In genomic region chr3:124563376-124563775, GRCh38 we compare ENCODE assay signal across 21 cellular contexts.
DNase-seq lines count a peak whose midpoint lies in the region; ATAC-seq, FAIRE-seq and TF ChIP-seq lines count a peak whose summit lies in the region.
"Had no signal": no experiment of that assay in that cellular context is flagged by ENCODE, and none has a peak within 500 bp of the region (broad histone marks: within the 10 kb centered on the region; RNA-seq: fewer than 3 reads in every experiment).

No MANE protein-coding gene starts in this region.

- peaks cover 27% of the 10 kb centered on the region for H3K4me1 Mint-ChIP-seq in osteocyte (ENCODE audit: unreplicated experiment)

- peak; percentile 72 for ATAC-seq in left colon
- ATAC-seq: activated naive CD4-positive, alpha-beta T cell treated with anti-CD3 and anti-CD28 coated beads, Interleukin-2, amount 50 U/mL, for 72 hours; gastrocnemius medialis; stimulated activated memory B cell treated with anti-CD40 and anti-IgM and Interleukin-4, amounts not matched to agents 10 μg/mL and 1 μg/mL and 100 μg/mL, for 72 hours had no signal

- H3K4me3 Mint-ChIP-seq in osteocyte (ENCODE audit: unreplicated experiment): no peak overlapping the region
- H3K4me3 Mint-ChIP-seq: activated T-helper 1 cell treated with anti-CD3 and anti-CD28 coated beads, Interleukin-12 subunit alpha, Interleukin-12 subunit beta, Interleukin-2, Interleukin-4 antibody, amounts not matched to agents 30 ng/mL and 10 ng/mL and 1 ng/mL, durations not matched to agents 14 hours and 24 hours and 36 hours; brain; nephron progenitor cell; stimulated activated memory B cell treated with anti-CD40 and anti-IgM and Interleukin-4, amounts not matched to agents 10 μg/mL and 1 μg/mL and 100 μg/mL, for 72 hours had no signal

- DNase-seq in COLO829 (ENCODE audit: low spot score) (peak; percentile 42), MG63 (peak; percentile 39), bronchial epithelial cell (ENCODE audit: low read depth) (peak; percentile 62), left colon (no peak), NCI-H446 (lab: John Stamatoyannopoulos, UW) (no peak), ureter (ENCODE audit: low spot score) (no peak), osteocyte (ENCODE audit: extremely low spot score, unreplicated experiment) (no peak), DMS153 treated with DMSO at 0.1 percent for 48 hours (lab: John Stamatoyannopoulos, UW; ENCODE audit: unreplicated experiment) (no peak)
- DNase-seq: activated CD4-positive, alpha-beta T cell treated with anti-CD3 and anti-CD28 coated beads for 1 hour; dermis blood vessel endothelial cell; gastrocnemius medialis; HCEC 1CT; NCI-H524 treated with DMSO at 0.1 percent for 48 hours; nephron progenitor cell; stimulated activated CD4-positive, alpha-beta T cell treated with anti-CD3 and anti-CD28 coated beads, Interleukin-1b, Interleukin-23, amount 100 ng/mL, for 48 hours; T-helper 9 cell had no signal

- TF ChIP-seq CTCF in bronchial epithelial cell (IDR thresholded peaks at IDR 0.05; ENCODE audit: insufficient read depth, low read length, severe bottlenecking) (no peak), osteocyte (IDR thresholded peaks at IDR 0.05) (no peak)

- H3K36me3 ChIP-seq in MG63: no peaks in the 10 kb centered on the region
- no peaks in the 10 kb centered on the region for H3K36me3 ChIP-seq in bronchial epithelial cell (ENCODE audit: control insufficient read depth, insufficient read depth, low read length)
- H3K36me3 ChIP-seq: gastrocnemius medialis had no signal

- intact Hi-C loops in left colon (cut with DNase I, micrococcal nuclease): loop anchor here in 1 of 2 donors (2.0 kb wide), 1 partner anchor 125 kb away; no protein-coding TSS in a partner anchor

- H3K27me3 Mint-ChIP-seq in osteocyte (ENCODE audit: unreplicated experiment): peaks cover 14% of the 10 kb centered on the region
- H3K27me3 Mint-ChIP-seq: brain had no signal

- H3K27me3 ChIP-seq in MG63: peaks cover 2% of the 10 kb centered on the region; the same call in 1 of the 2 replicates
- H3K27me3 ChIP-seq in bronchial epithelial cell (ENCODE audit: control insufficient read depth, insufficient read depth, low read length): peaks cover 10% of the 10 kb centered on the region
- H3K27me3 ChIP-seq: gastrocnemius medialis had no signal

- no peaks in the 10 kb centered on the region for H3K9me3 ChIP-seq in MG63
- H3K9me3 ChIP-seq: gastrocnemius medialis, thoracic aorta had no signal

- FAIRE-seq in bronchial epithelial cell (lab: Jason Lieb, UNC): no peak

- no peak overlapping the region for H3K27ac Mint-ChIP-seq in osteocyte (ENCODE audit: unreplicated experiment)
- H3K27ac Mint-ChIP-seq: activated naive CD4-positive, alpha-beta T cell treated with anti-CD3 and anti-CD28 coated beads, Interleukin-2, amount 50 U/mL, for 72 hours; activated T-helper 1 cell treated with anti-CD3 and anti-CD28 coated beads, Interleukin-12 subunit alpha, Interleukin-12 subunit beta, Interleukin-2, Interleukin-4 antibody, amounts not matched to agents 30 ng/mL and 10 ng/mL and 1 ng/mL, durations not matched to agents 14 hours and 24 hours and 36 hours; nephron progenitor cell; stimulated activated memory B cell treated with anti-CD40 and anti-IgM and Interleukin-4, amounts not matched to agents 10 μg/mL and 1 μg/mL and 100 μg/mL, for 72 hours had no signal

- H3K36me3 Mint-ChIP-seq in osteocyte (ENCODE audit: unreplicated experiment): no peaks in the 10 kb centered on the region
- H3K36me3 Mint-ChIP-seq: activated naive CD4-positive, alpha-beta T cell treated with anti-CD3 and anti-CD28 coated beads, Interleukin-2, amount 50 U/mL, for 72 hours; stimulated activated memory B cell treated with anti-CD40 and anti-IgM and Interleukin-4, amounts not matched to agents 10 μg/mL and 1 μg/mL and 100 μg/mL, for 72 hours had no signal

- H3K4me3 ChIP-seq in MG63 (no peak overlapping the region), bronchial epithelial cell (ENCODE audit: low read depth, low read length) (no peak overlapping the region)
- H3K4me3 ChIP-seq: gastrocnemius medialis, thoracic aorta had no signal

- H3K9me3 Mint-ChIP-seq in osteocyte (ENCODE audit: unreplicated experiment): no peaks in the 10 kb centered on the region
- H3K9me3 Mint-ChIP-seq: activated naive CD4-positive, alpha-beta T cell treated with anti-CD3 and anti-CD28 coated beads, Interleukin-2, amount 50 U/mL, for 72 hours; activated T-helper 1 cell treated with anti-CD3 and anti-CD28 coated beads, Interleukin-12 subunit alpha, Interleukin-12 subunit beta, Interleukin-2, Interleukin-4 antibody, amounts not matched to agents 30 ng/mL and 10 ng/mL and 1 ng/mL, durations not matched to agents 14 hours and 24 hours and 36 hours; nephron progenitor cell; stimulated activated memory B cell treated with anti-CD40 and anti-IgM and Interleukin-4, amounts not matched to agents 10 μg/mL and 1 μg/mL and 100 μg/mL, for 72 hours had no signal

Comparison
In these comparisons a context has a peak if more than half of its experiments do, and no peak if none do; other contexts are left out.
1. DNase-seq: peak in COLO829 (single experiment), MG63 (single experiment) and bronchial epithelial cell (single experiment); none in left colon (0 of 2), NCI-H446 (0 of 2), ureter (single experiment), osteocyte (single experiment) and DMS153 treated with DMSO at 0.1 percent for 48 hours (single experiment).